Comparison of ENCODE assay signal across 11 cellular contexts in genomic region chr3:188358787-188359493, GRCh38.
DNase-seq lines count a peak whose midpoint lies in the region; ATAC-seq lines count a peak whose summit lies in the region.
"Had no signal": no experiment of that assay in that cellular context is flagged by ENCODE, and none has a peak within 500 bp of the region (broad histone marks: within the 10 kb centered on the region; RNA-seq: fewer than 3 reads in every experiment).

No MANE protein-coding gene starts in this region.

- DNase-seq in activated T-cell treated with anti-CD3 and anti-CD28 coated beads, Interleukin-2, amount 50 U/mL, for 4 hours, result no peak
- DNase-seq in activated T-cell treated with anti-CD3 and anti-CD28 coated beads for 4 hours, result no peak
- DNase-seq in NAMALWA (ENCODE audit: low spot score), result peak; percentile 71
- peak in 1 of 2 donors; percentile 53 for DNase-seq in stimulated activated effector memory CD8-positive, alpha-beta T cell treated with anti-CD3 and anti-CD28 coated beads, Interleukin-12 subunit alpha, Interleukin-12 subunit beta, amount 100 ng/mL, for 72 hours (ENCODE audit: low spot score in 2 of 2)
- DNase-seq in globus pallidus (ENCODE audit: low spot score), result no peak
- DNase-seq in COLO668 (lab: John Stamatoyannopoulos, UW; ENCODE audit: unreplicated experiment), result no peak
- no peak for DNase-seq in effector CD4-positive, alpha-beta T cell
- DNase-seq: NCI-H2029 treated with DMSO at 0.1 percent for 48 hours, ovary, RPMI8226 had no signal

- H3K27me3 Mint-ChIP-seq in activated T-cell treated with anti-CD3 and anti-CD28 coated beads, Interleukin-2, amount 50 U/mL, for 4 hours (ENCODE audit: low read depth), result no peaks in the 10 kb centered on the region
- H3K27me3 Mint-ChIP-seq in activated naive CD8-positive, alpha-beta T cell, result no peaks in the 10 kb centered on the region

- peaks cover 2% of the 10 kb centered on the region for H3K36me3 Mint-ChIP-seq in activated T-cell treated with anti-CD3 and anti-CD28 coated beads, Interleukin-2, amount 50 U/mL, for 4 hours (ENCODE audit: insufficient read depth)
- H3K36me3 Mint-ChIP-seq in activated naive CD8-positive, alpha-beta T cell, result peaks cover 7% of the 10 kb centered on the region
- no peaks in the 10 kb centered on the region for H3K36me3 Mint-ChIP-seq in stimulated activated effector memory CD8-positive, alpha-beta T cell treated with anti-CD3 and anti-CD28 coated beads, Interleukin-12 subunit alpha, Interleukin-12 subunit beta, amount 100 ng/mL, for 72 hours

- peak overlapping the region; percentile 76 for H3K27ac Mint-ChIP-seq in activated naive CD8-positive, alpha-beta T cell
- no peak overlapping the region for H3K27ac Mint-ChIP-seq in stimulated activated effector memory CD8-positive, alpha-beta T cell treated with anti-CD3 and anti-CD28 coated beads, Interleukin-12 subunit alpha, Interleukin-12 subunit beta, amount 100 ng/mL, for 72 hours

- peaks cover 49% of the 10 kb centered on the region for H3K4me1 Mint-ChIP-seq in activated T-cell treated with anti-CD3 and anti-CD28 coated beads, Interleukin-2, amount 50 U/mL, for 4 hours (ENCODE audit: low read depth)
- peaks cover 52% of the 10 kb centered on the region for H3K4me1 Mint-ChIP-seq in activated naive CD8-positive, alpha-beta T cell (ENCODE audit: low read depth)
- H3K4me1 Mint-ChIP-seq in stimulated activated effector memory CD8-positive, alpha-beta T cell treated with anti-CD3 and anti-CD28 coated beads, Interleukin-12 subunit alpha, Interleukin-12 subunit beta, amount 100 ng/mL, for 72 hours, result peaks cover 43% of the 10 kb centered on the region

- H3K9me3 Mint-ChIP-seq in activated T-cell treated with anti-CD3 and anti-CD28 coated beads, Interleukin-2, amount 50 U/mL, for 4 hours, result no peaks in the 10 kb centered on the region
- H3K9me3 Mint-ChIP-seq in activated naive CD8-positive, alpha-beta T cell (ENCODE audit: low read depth), result no peaks in the 10 kb centered on the region
- H3K9me3 Mint-ChIP-seq in stimulated activated effector memory CD8-positive, alpha-beta T cell treated with anti-CD3 and anti-CD28 coated beads, Interleukin-12 subunit alpha, Interleukin-12 subunit beta, amount 100 ng/mL, for 72 hours, result no peaks in the 10 kb centered on the region

- peak; percentile 71 to 88 for ATAC-seq in activated T-cell treated with anti-CD3 and anti-CD28 coated beads, Interleukin-2, amount 50 U/mL, for 4 hours
- peak; percentile 78 for ATAC-seq in stimulated activated effector memory CD8-positive, alpha-beta T cell treated with anti-CD3 and anti-CD28 coated beads, Interleukin-12 subunit alpha, Interleukin-12 subunit beta, amount 100 ng/mL, for 72 hours

- H3K4me3 Mint-ChIP-seq in activated T-cell treated with anti-CD3 and anti-CD28 coated beads, Interleukin-2, amount 50 U/mL, for 4 hours, result peak overlapping the region; percentile 26
- peak overlapping the region; percentile 64 for H3K4me3 Mint-ChIP-seq in activated naive CD8-positive, alpha-beta T cell
- H3K4me3 Mint-ChIP-seq in stimulated activated effector memory CD8-positive, alpha-beta T cell treated with anti-CD3 and anti-CD28 coated beads, Interleukin-12 subunit alpha, Interleukin-12 subunit beta, amount 100 ng/mL, for 72 hours, result peak overlapping the region; percentile 45
